Comparison of ENCODE assay signal across 4 cellular contexts in genomic region chr5:158034586-158034985, GRCh38.
A peak's percentile ranks its signal among the peaks of the same experiment; 100 is the strongest.
DNase-seq lines count a peak whose midpoint lies in the region; ATAC-seq, FAIRE-seq and TF ChIP-seq lines count a peak whose summit lies in the region.
"Not testable (repeated sequence)": the region's sequence is repeated elsewhere in the genome, so short reads cannot be mapped to it uniquely, and the experiment has no call there.

No MANE protein-coding gene starts in this region.

- not testable (repeated sequence) for H3K27me3 ChIP-seq in K562 (ENCODE audit: control insufficient read depth in 2 of 2, insufficient read depth in 2 of 2, low read length in 2 of 2); endodermal cell (ENCODE audit: control insufficient read depth, insufficient read depth, low read length, poor library complexity, severe bottlenecking)

- H3K4me2 ChIP-seq in K562 (ENCODE audit: insufficient read depth, low read length): not testable (repeated sequence)

- in situ Hi-C loops in K562 (cut with MboI): not testable (repeated sequence)

- H3K9ac ChIP-seq in K562 (ENCODE audit: insufficient read depth in 1 of 2, low read depth in 2 of 2, low read length in 2 of 2); endodermal cell (ENCODE audit: extremely low read depth, low read length, poor library complexity, severe bottlenecking): not testable (repeated sequence)

- not testable (repeated sequence) for H3K4me1 ChIP-seq in HEK293 (ENCODE audit: control insufficient read depth, insufficient read depth, low read length); K562 (replicated peaks in 1 of 2; ENCODE audit: control insufficient read depth in 2 of 2, insufficient read depth in 2 of 2, low read length in 2 of 2); endodermal cell (ENCODE audit: control insufficient read depth, insufficient read depth, low read length)

- H3K4me3 Mint-ChIP-seq in endodermal cell; stimulated activated naive B cell treated with anti-CD40 and anti-IgM and Interleukin-4, amounts not matched to agents 10 μg/mL and 1 μg/mL and 100 μg/mL, for 72 hours: not testable (repeated sequence)

- POLR2A ChIA-PET in HEK293 (lab: Yijun Ruan, JAX); K562 (lab: Yijun Ruan, JAX): not testable (repeated sequence)

- CTCF ChIA-PET in HEK293 (lab: Yijun Ruan, JAX); K562 (lab: Yijun Ruan, JAX; ENCODE audit: low intra/inter-chr PET ratio): not testable (repeated sequence)

- TF ChIP-seq EP300 in K562 (IDR thresholded peaks at IDR 0.05; ENCODE audit: low read length): not testable (repeated sequence)

- peaks cover 52% of the 10 kb centered on the region for H3K9me3 Mint-ChIP-seq in endodermal cell
- peaks cover 11 to 16% of the 10 kb centered on the region in 2 donors for H3K9me3 Mint-ChIP-seq in stimulated activated naive B cell treated with anti-CD40 and anti-IgM and Interleukin-4, amounts not matched to agents 10 μg/mL and 1 μg/mL and 100 μg/mL, for 72 hours

- H3K27me3 Mint-ChIP-seq in endodermal cell (ENCODE audit: insufficient read depth): not testable (repeated sequence)
- peaks cover 0 to 15% of the 10 kb centered on the region in 2 donors for H3K27me3 Mint-ChIP-seq in stimulated activated naive B cell treated with anti-CD40 and anti-IgM and Interleukin-4, amounts not matched to agents 10 μg/mL and 1 μg/mL and 100 μg/mL, for 72 hours

- WGBS in K562 (ENCODE audit: insufficient coverage, low coverage, missing lambda C conversion rate): 0% methylated on average over 6 of the region's 6 CpGs
- 88 to 90% methylated on average over 3 to 6 of the region's 6 CpGs for WGBS in endodermal cell (ENCODE audit: insufficient coverage in 1 of 2, insufficient read length in 1 of 2), 2 experiments

- H4K20me1 ChIP-seq in K562 (replicated peaks; ENCODE audit: control insufficient read depth, insufficient read depth, low read length): not testable (repeated sequence)

- H3K27ac Mint-ChIP-seq in endodermal cell: not testable (repeated sequence)
- peak overlapping the region; percentile 10 for H3K27ac Mint-ChIP-seq in stimulated activated naive B cell treated with anti-CD40 and anti-IgM and Interleukin-4, amounts not matched to agents 10 μg/mL and 1 μg/mL and 100 μg/mL, for 72 hours

- H3K9me3 ChIP-seq in HEK293 (ENCODE audit: control insufficient read depth, insufficient read depth, low read depth, low read length); K562 (replicated peaks; ENCODE audit: control insufficient read depth, insufficient read depth, low read depth, low read length): not testable (repeated sequence)
- H3K9me3 ChIP-seq in endodermal cell (ENCODE audit: control insufficient read depth, low read length): peaks cover 24% of the 10 kb centered on the region

- not testable (repeated sequence) for ATAC-seq in K562; stimulated activated naive B cell treated with anti-CD40 and anti-IgM and Interleukin-4, amounts not matched to agents 10 μg/mL and 1 μg/mL and 100 μg/mL, for 72 hours (replicated peaks)

- H3K36me3 Mint-ChIP-seq in endodermal cell (ENCODE audit: low read depth); stimulated activated naive B cell treated with anti-CD40 and anti-IgM and Interleukin-4, amounts not matched to agents 10 μg/mL and 1 μg/mL and 100 μg/mL, for 72 hours: not testable (repeated sequence)

- H3K9me1 ChIP-seq in K562 (ENCODE audit: control insufficient read depth, insufficient read depth, low read length): not testable (repeated sequence)

- H3K79me2 ChIP-seq in K562 (ENCODE audit: control insufficient read depth, insufficient read depth, low read length): not testable (repeated sequence)

- H2AFZ ChIP-seq in K562 (ENCODE audit: low read depth, low read length): not testable (repeated sequence)

- BruUV-seq in K562 (replicated peaks; lab: Mats Ljungman, UMichigan): not testable (repeated sequence)

- intact Hi-C loops in K562 (cut with micrococcal nuclease): not testable (repeated sequence)

- H3K27ac ChIP-seq in HEK293 (ENCODE audit: extremely low read depth, low read depth, low read length); K562 (ENCODE audit: extremely low read depth, low read depth, low read length); endodermal cell (ENCODE audit: low read depth, low read length): not testable (repeated sequence)

- TF ChIP-seq POLR2A in K562 (conservative IDR thresholded peaks at IDR 0.05): not testable (repeated sequence)

- not testable (repeated sequence) for FAIRE-seq in K562 (lab: Jason Lieb, UNC)

- not testable (repeated sequence) for TF ChIP-seq CTCF in HEK293 (tag by site-specific recombination; IDR thresholded peaks at IDR 0.05); K562 (IDR thresholded peaks at IDR 0.05 in 2 of 3, conservative IDR thresholded peaks at IDR 0.05 in 1 of 3; ENCODE audit: insufficient read depth in 2 of 3, low read depth in 1 of 3, low read length in 3 of 3); endodermal cell (conservative IDR thresholded peaks at IDR 0.05)

- H3K36me3 ChIP-seq in HEK293 (ENCODE audit: control insufficient read depth in 2 of 2, insufficient read depth in 1 of 2, low read length in 2 of 2); K562 (ENCODE audit: control insufficient read depth, insufficient read depth, low read length); endodermal cell (ENCODE audit: control insufficient read depth, insufficient read depth, low read length): not testable (repeated sequence)

- DNase-seq in K562 (ENCODE audit: extremely low read depth in 1 of 4, low spot score in 3 of 4); endodermal cell; stimulated activated naive B cell treated with anti-CD40 and anti-IgM and Interleukin-4, amounts not matched to agents 10 μg/mL and 1 μg/mL and 100 μg/mL, for 72 hours: not testable (repeated sequence)

- H3K4me3 ChIP-seq in HEK293 (ENCODE audit: low read depth, low read length); K562: not testable (repeated sequence)
- peak overlapping the region; percentile 56 for H3K4me3 ChIP-seq in endodermal cell (ENCODE audit: low read length)

- TF ChIP-seq RAD21 in K562 (CRISPR knock-in tag; conservative IDR thresholded peaks at IDR 0.05 in 1 of 2, IDR thresholded peaks at IDR 0.05 in 1 of 2): not testable (repeated sequence)

- not testable (repeated sequence) for H3K4me1 Mint-ChIP-seq in endodermal cell; stimulated activated naive B cell treated with anti-CD40 and anti-IgM and Interleukin-4, amounts not matched to agents 10 μg/mL and 1 μg/mL and 100 μg/mL, for 72 hours

TF ChIP-seq in HEK293, 187 proteins besides CTCF, POLR2A, EP300 and RAD21:
- peak; percentile 93 for TF ChIP-seq ZNF707 (tag by site-specific recombination; IDR thresholded peaks at IDR 0.05)

TF ChIP-seq in K562, 482 proteins besides CTCF, POLR2A, EP300 and RAD21:
- peak; percentile 81 for TF ChIP-seq ZNF707 (CRISPR knock-in tag; conservative IDR thresholded peaks at IDR 0.05)
TF ChIP-seq in K562: peak in this region for 1; not testable (repeated sequence) for 481.
